Comparison of ENCODE assay signal across 1 cellular context in genomic region chr3:46549408-46549904, GRCh38.
TF ChIP-seq lines count a peak whose summit lies in the region.

No MANE protein-coding gene starts in this region.

TF ChIP-seq in GM23338, 12 proteins besides CTCF, POLR2A, EP300 and RAD21:
- TF ChIP-seq ETS1 (IDR thresholded peaks at IDR 0.05) (0 out of 2 replicates have a peak, but pooled peaks have one; percentile 48), NANOG (IDR thresholded peaks at IDR 0.05; ENCODE audit: borderline replicate concordance) (no peak), POLR2AphosphoS5 (IDR thresholded peaks at IDR 0.05; ENCODE audit: low read depth) (peak; percentile 31; the same call in 1 of the 2 replicates)
